1 cellular context compared by ENCODE assay signal in genomic region chr17:55301521-55302406, GRCh38.
TF ChIP-seq lines count a peak whose summit lies in the region.

No MANE protein-coding gene starts in this region.

TF ChIP-seq in HepG2, 621 proteins besides CTCF, POLR2A, EP300 and RAD21 (continued from another document and continues in another):
- TF ChIP-seq KIAA2018 (CRISPR knock-in tag; IDR thresholded peaks at IDR 0.05; ENCODE audit: borderline replicate concordance) (no peak), ZNF615 (CRISPR knock-in tag; IDR thresholded peaks at IDR 0.05; ENCODE audit: borderline replicate concordance) (no peak), TMF1 (CRISPR knock-in tag; IDR thresholded peaks at IDR 0.05; ENCODE audit: low read depth) (no peak), FLYWCH1 (CRISPR knock-in tag; IDR thresholded peaks at IDR 0.05) (no peak), ARNT2 (CRISPR knock-in tag; IDR thresholded peaks at IDR 0.05; ENCODE audit: low read depth) (no peak), ZNF800 (CRISPR knock-in tag; IDR thresholded peaks at IDR 0.05) (no peak), ZNF414 (CRISPR knock-in tag; IDR thresholded peaks at IDR 0.05) (no peak), ZNF782 (CRISPR knock-in tag; IDR thresholded peaks at IDR 0.05; ENCODE audit: borderline replicate concordance) (peak; percentile 77; the same call in 1 of the 2 replicates), PATZ1 (CRISPR knock-in tag; IDR thresholded peaks at IDR 0.05) (peak; percentile 57), POLR2G (IDR thresholded peaks at IDR 0.05; ENCODE audit: low read depth, low read length) (peak; percentile 32; the same call in 1 of the 2 replicates), KDM6A (CRISPR knock-in tag; IDR thresholded peaks at IDR 0.05; ENCODE audit: low read depth) (no peak; the same call in 1 of the 2 replicates), IKZF5 (CRISPR knock-in tag; IDR thresholded peaks at IDR 0.05) (peak; percentile 86; the same call in 1 of the 2 replicates), ZNF678 (CRISPR knock-in tag; IDR thresholded peaks at IDR 0.05) (no peak), ZNF160 (CRISPR knock-in tag; IDR thresholded peaks at IDR 0.05) (no peak), ZBTB25 (CRISPR knock-in tag; IDR thresholded peaks at IDR 0.05) (no peak), ZNF605 (CRISPR knock-in tag; IDR thresholded peaks at IDR 0.05) (no peak), SNAPC5 (CRISPR knock-in tag; IDR thresholded peaks at IDR 0.05; ENCODE audit: borderline replicate concordance) (no peak), DDIT3 (CRISPR knock-in tag; IDR thresholded peaks at IDR 0.05) (no peak), THAP8 (CRISPR knock-in tag; IDR thresholded peaks at IDR 0.05; ENCODE audit: borderline replicate concordance) (no peak), NPAS2 (CRISPR knock-in tag; IDR thresholded peaks at IDR 0.05; ENCODE audit: borderline replicate concordance) (no peak), ZNF512B (CRISPR knock-in tag; IDR thresholded peaks at IDR 0.05; ENCODE audit: borderline replicate concordance) (no peak), PHF21A (CRISPR knock-in tag; IDR thresholded peaks at IDR 0.05) (peak; percentile 75; the same call in 1 of the 2 replicates), UBTF (CRISPR knock-in tag; IDR thresholded peaks at IDR 0.05) (peak; percentile 40; the same call in 1 of the 2 replicates), ZNF672 (CRISPR knock-in tag; IDR thresholded peaks at IDR 0.05) (no peak), MYNN (CRISPR knock-in tag; IDR thresholded peaks at IDR 0.05; ENCODE audit: low read depth) (no peak), ELF1 (CRISPR knock-in tag; IDR thresholded peaks at IDR 0.05) (0 out of 2 replicates have a peak, but pooled peaks have one; percentile 20), ZNF564 (CRISPR knock-in tag; IDR thresholded peaks at IDR 0.05) (no peak), YEATS4 (CRISPR knock-in tag; IDR thresholded peaks at IDR 0.05; ENCODE audit: borderline replicate concordance) (no peak), ZNF720 (CRISPR knock-in tag; IDR thresholded peaks at IDR 0.05) (no peak), RBM22 (optimal IDR thresholded peaks at IDR 0.05; ENCODE audit: low read length) (peak; percentile 94), ZNF496 (CRISPR knock-in tag; IDR thresholded peaks at IDR 0.05; ENCODE audit: insufficient replicate concordance) (no peak), PAX8 (CRISPR knock-in tag; IDR thresholded peaks at IDR 0.05; ENCODE audit: borderline replicate concordance) (no peak)
